Comparison of ENCODE assay signal across 8 cellular contexts in genomic region chr21:41777934-41778815, GRCh38. TPM values are rescaled to one million over a fixed set of nuclear protein-coding genes. Genes with fewer than 3 reads are reported as not detected.
DNase-seq lines count a peak whose midpoint lies in the region; ATAC-seq, FAIRE-seq and TF ChIP-seq lines count a peak whose summit lies in the region.

No MANE protein-coding gene starts in this region.

- no TSS peak for BruUV-seq in HCT116 (replicated peaks; lab: Mats Ljungman, UMichigan)

- H3K27ac ChIP-seq in HCT116 (ENCODE audit: low read depth, low read length), result no peak overlapping the region; the same call in 1 of the 2 replicates
- H3K27ac ChIP-seq in OCI-LY1 (ENCODE audit: low read depth, low read length, poor library complexity, severe bottlenecking), result no peak overlapping the region
- no peak overlapping the region for H3K27ac ChIP-seq in lung (ENCODE audit: low read depth in 1 of 2, low read length in 1 of 2)
- peak overlapping the region; percentile 72 for H3K27ac ChIP-seq in urinary bladder (ENCODE audit: low read depth)

- H3K4me2 ChIP-seq in HCT116 (ENCODE audit: low read length), result peak overlapping the region; percentile 72
- no peak overlapping the region for H3K4me2 ChIP-seq in OCI-LY1 (ENCODE audit: low read length)

- H3K9ac ChIP-seq in HCT116 (ENCODE audit: low read length) (peak overlapping the region; percentile 39; the same call in 1 of the 2 replicates), OCI-LY1 (ENCODE audit: low read length) (no peak overlapping the region)

- peaks cover 8% of the 10 kb centered on the region for H3K4me1 Mint-ChIP-seq in endothelial cell (ENCODE audit: unreplicated experiment)
- no peaks in the 10 kb centered on the region for H3K4me1 Mint-ChIP-seq in natural killer cell treated with Interleukin-12 subunit alpha and Interleukin-12 subunit beta and Interleukin-15 and Interleukin-18, amount 100 ng/mL, for 72 hours (ENCODE audit: low read depth in 2 of 2)
- peaks cover 7% of the 10 kb centered on the region for H3K4me1 Mint-ChIP-seq in activated T-cell treated with anti-CD3 and anti-CD28 coated beads, Interleukin-2, amount 50 U/mL, for 24 hours (ENCODE audit: low read depth)

- H3K79me2 ChIP-seq in HCT116 (ENCODE audit: insufficient read depth, low read length), result no peaks in the 10 kb centered on the region
- H3K79me2 ChIP-seq in OCI-LY1 (ENCODE audit: insufficient read depth, low read length), result no peaks in the 10 kb centered on the region

- H3K27ac Mint-ChIP-seq in endothelial cell (ENCODE audit: unreplicated experiment), result no peak overlapping the region
- no peak overlapping the region for H3K27ac Mint-ChIP-seq in natural killer cell treated with Interleukin-12 subunit alpha and Interleukin-12 subunit beta and Interleukin-15 and Interleukin-18, amount 100 ng/mL, for 72 hours
- no peak overlapping the region for H3K27ac Mint-ChIP-seq in activated T-cell treated with anti-CD3 and anti-CD28 coated beads, Interleukin-2, amount 50 U/mL, for 24 hours

- H3K27me3 ChIP-seq in HCT116 (ENCODE audit: insufficient read depth, low read length) (peaks cover 53% of the 10 kb centered on the region), OCI-LY1 (ENCODE audit: insufficient read depth, low read length) (no peaks in the 10 kb centered on the region), lung (ENCODE audit: control insufficient read depth, insufficient read depth) (no peaks in the 10 kb centered on the region)

- H3K4me3 Mint-ChIP-seq in endothelial cell (ENCODE audit: unreplicated experiment), result no peak overlapping the region
- H3K4me3 Mint-ChIP-seq in natural killer cell treated with Interleukin-12 subunit alpha and Interleukin-12 subunit beta and Interleukin-15 and Interleukin-18, amount 100 ng/mL, for 72 hours, result no peak overlapping the region
- H3K4me3 Mint-ChIP-seq in activated T-cell treated with anti-CD3 and anti-CD28 coated beads, Interleukin-2, amount 50 U/mL, for 24 hours, result no peak overlapping the region

- no peaks in the 10 kb centered on the region for H3F3A ChIP-seq in OCI-LY1 (ENCODE audit: insufficient read depth, low read length)

- H3K9me3 ChIP-seq in HCT116 (ENCODE audit: control insufficient read depth in 1 of 2, insufficient read depth in 1 of 2, low read depth in 1 of 2, low read length in 2 of 2), result no peaks in the 10 kb centered on the region
- no peaks in the 10 kb centered on the region for H3K9me3 ChIP-seq in OCI-LY1 (ENCODE audit: low read length)
- no peaks in the 10 kb centered on the region for H3K9me3 ChIP-seq in lung (ENCODE audit: control insufficient read depth in 2 of 2, insufficient read depth in 1 of 2, low read length in 1 of 2)

- peaks cover 4% of the 10 kb centered on the region for H3K27me3 Mint-ChIP-seq in endothelial cell (ENCODE audit: unreplicated experiment)
- peaks cover 40 to 63% of the 10 kb centered on the region in 2 donors for H3K27me3 Mint-ChIP-seq in natural killer cell treated with Interleukin-12 subunit alpha and Interleukin-12 subunit beta and Interleukin-15 and Interleukin-18, amount 100 ng/mL, for 72 hours
- H3K27me3 Mint-ChIP-seq in activated T-cell treated with anti-CD3 and anti-CD28 coated beads, Interleukin-2, amount 50 U/mL, for 24 hours, result peaks cover 83% of the 10 kb centered on the region

- TF ChIP-seq POLR2A in HCT116 (IDR thresholded peaks at IDR 0.05; ENCODE audit: borderline replicate concordance, extremely low read depth, insufficient read depth, insufficient read length), result no peak

- ATAC-seq in HCT116 (peak; percentile 92), lung (ENCODE audit: insufficient read depth, low FRiP score) (peak; percentile 82)
- no peak for ATAC-seq in natural killer cell treated with Interleukin-12 subunit alpha and Interleukin-12 subunit beta and Interleukin-15 and Interleukin-18, amount 100 ng/mL, for 72 hours

- peaks cover 4% of the 10 kb centered on the region for H3K36me3 Mint-ChIP-seq in endothelial cell (ENCODE audit: low read depth, unreplicated experiment)
- H3K36me3 Mint-ChIP-seq in natural killer cell treated with Interleukin-12 subunit alpha and Interleukin-12 subunit beta and Interleukin-15 and Interleukin-18, amount 100 ng/mL, for 72 hours, result no peaks in the 10 kb centered on the region
- no peaks in the 10 kb centered on the region for H3K36me3 Mint-ChIP-seq in activated T-cell treated with anti-CD3 and anti-CD28 coated beads, Interleukin-2, amount 50 U/mL, for 24 hours (ENCODE audit: low read depth)

- peak; percentile 84 for TF ChIP-seq RAD21 in HCT116 (IDR thresholded peaks at IDR 0.05; ENCODE audit: low read depth)

- RAD21 ChIA-PET in HCT116 (lab: Charles Lee; ENCODE audit: low non-redundant PET in 1 of 2, low total read pairs in 2 of 2, uncharacterized antibody in 2 of 2, unreplicated experiment in 2 of 2), result interaction anchor here (0.6 to 1.6 kb wide), 7 partner anchors 11 to 262 kb away, joined by 3 to 24 read pairs (median 4); partner anchors contain the start of gene RIPK4 (in 1 of the 2)

- DNase-seq in D721Med (ENCODE audit: insufficient read length, low spot score) (no peak), HCT116 (ENCODE audit: low read depth, low spot score) (peak; percentile 84), endothelial cell (ENCODE audit: low spot score) (peak; percentile 95), lung (ENCODE audit: low spot score) (peak; percentile 88)
- no peak for DNase-seq in natural killer cell treated with Interleukin-12 subunit alpha and Interleukin-12 subunit beta and Interleukin-15 and Interleukin-18, amount 100 ng/mL, for 72 hours (ENCODE audit: low spot score)
- no peak for DNase-seq in activated T-cell treated with anti-CD3 and anti-CD28 coated beads, Interleukin-2, amount 50 U/mL, for 24 hours

- CTCF ChIA-PET in HCT116 (lab: Charles Lee), result interaction anchor here (0.6 to 3.1 kb wide), 16 partner anchors 9 to 584 kb away, joined by 3 to 73 read pairs (median 4); partner anchors contain the start of gene RIPK4

- H3K4me1 ChIP-seq in HCT116 (ENCODE audit: control insufficient read depth in 1 of 2, insufficient read depth in 2 of 2, low read length in 2 of 2) (peaks cover 10 to 24% of the 10 kb centered on the region in 2 experiments), OCI-LY1 (ENCODE audit: insufficient read depth, low read length, severe bottlenecking) (no peaks in the 10 kb centered on the region), lung (ENCODE audit: control insufficient read depth in 2 of 2, insufficient read depth in 2 of 2, low read length in 2 of 2) (peaks cover 0 to 1% of the 10 kb centered on the region in 2 donors), urinary bladder (ENCODE audit: insufficient read depth) (no peaks in the 10 kb centered on the region)

- intact Hi-C loops in HCT116 (cut with micrococcal nuclease), result loop anchor here (1.0 to 5.0 kb wide), 3 partner anchors 116 to 496 kb away; no protein-coding TSS in a partner anchor

- H3K9me2 ChIP-seq in HCT116 (ENCODE audit: insufficient read depth), result no peaks in the 10 kb centered on the region
- no peaks in the 10 kb centered on the region for H3K9me2 ChIP-seq in OCI-LY1 (ENCODE audit: low read depth, low read length)

- peak overlapping the region; percentile 31 for H2AFZ ChIP-seq in HCT116 (ENCODE audit: low read depth, low read length, poor library complexity, severe bottlenecking)
- H2AFZ ChIP-seq in OCI-LY1 (ENCODE audit: low read length), result no peak overlapping the region

- 21 to 36% methylated on average over 42 to 45 of the region's 45 CpGs for WGBS in lung, 2 donors
- 19% methylated on average over 45 of the region's 45 CpGs for WGBS in urinary bladder

- no peaks in the 10 kb centered on the region for H3K9me3 Mint-ChIP-seq in endothelial cell (ENCODE audit: unreplicated experiment)
- H3K9me3 Mint-ChIP-seq in natural killer cell treated with Interleukin-12 subunit alpha and Interleukin-12 subunit beta and Interleukin-15 and Interleukin-18, amount 100 ng/mL, for 72 hours, result no peaks in the 10 kb centered on the region
- no peaks in the 10 kb centered on the region for H3K9me3 Mint-ChIP-seq in activated T-cell treated with anti-CD3 and anti-CD28 coated beads, Interleukin-2, amount 50 U/mL, for 24 hours

- H4K20me1 ChIP-seq in HCT116 (ENCODE audit: insufficient read depth), result no peaks in the 10 kb centered on the region
- H4K20me1 ChIP-seq in OCI-LY1 (ENCODE audit: insufficient read depth, low read length), result no peaks in the 10 kb centered on the region

- no peak for FAIRE-seq in D721Med (lab: Jason Lieb, UNC)

- POLR2A ChIA-PET in HCT116 (lab: Charles Lee), result interaction anchor here (0.6 to 1.6 kb wide), 4 partner anchors 10 to 161 kb away, joined by 4 read pairs; partner anchors contain the start of gene RIPK4

- H3K36me3 ChIP-seq in HCT116 (ENCODE audit: control insufficient read depth in 1 of 2, insufficient read depth in 2 of 2, low read length in 2 of 2) (no peaks in the 10 kb centered on the region), OCI-LY1 (ENCODE audit: insufficient read depth, low read length) (no peaks in the 10 kb centered on the region), lung (ENCODE audit: control insufficient read depth in 2 of 2, insufficient read depth in 2 of 2, low read length in 2 of 2) (no peaks in the 10 kb centered on the region), urinary bladder (ENCODE audit: insufficient read depth) (no peaks in the 10 kb centered on the region)

- H3K4me3 ChIP-seq in HCT116 (replicated peaks in 1 of 2; ENCODE audit: low read depth in 1 of 2, low read length in 2 of 2) (peak overlapping the region in 1 of 2 experiments; percentile 18; a peak in 1 of 4 replicates), OCI-LY1 (ENCODE audit: low read depth, low read length, poor library complexity, severe bottlenecking) (no peak overlapping the region), lung (no peak overlapping the region), urinary bladder (ENCODE audit: low read depth, low read length) (no peak overlapping the region)

- TF ChIP-seq CTCF in D721Med (IDR thresholded peaks at IDR 0.05; ENCODE audit: insufficient read depth, missing control alignments), result peak; percentile 69
- TF ChIP-seq CTCF in HCT116 (IDR thresholded peaks at IDR 0.05 in 2 of 3, conservative IDR thresholded peaks at IDR 0.05 in 1 of 3; ENCODE audit: borderline replicate concordance in 1 of 3, insufficient read depth in 1 of 3, low read depth in 2 of 3, low read length in 2 of 3), result peak; percentile 76 to 91 (median 86)
- TF ChIP-seq CTCF in OCI-LY1 (IDR thresholded peaks at IDR 0.05; ENCODE audit: low read length), result peak; percentile 37; the same call in 1 of the 2 replicates
- peak; percentile 80 for TF ChIP-seq CTCF in endothelial cell (IDR thresholded peaks at IDR 0.05; ENCODE audit: unreplicated experiment)
- TF ChIP-seq CTCF in lung (IDR thresholded peaks at IDR 0.05; ENCODE audit: control extremely low read depth, extremely low read depth), result peak; percentile 81

TF ChIP-seq in HCT116, 20 proteins besides CTCF, POLR2A, EP300 and RAD21 (continues in another document):
- TF ChIP-seq CBX3 (IDR thresholded peaks at IDR 0.05; ENCODE audit: low read depth) (peak; percentile 61; the same call in 1 of the 2 replicates), SIN3A (IDR thresholded peaks at IDR 0.05; ENCODE audit: low read depth) (no peak), SRF (IDR thresholded peaks at IDR 0.05; ENCODE audit: low read depth) (no peak)

RNA-seq across cellular contexts. Expression of gene RIPK4, which starts 11.3 kb away (rescaled TPM):
- 9.9 TPM for total RNA-seq in HCT116 (2021; ENCODE audit: unreplicated experiment)
- 8.2 and 11.1 TPM in 2 replicates for polyA plus RNA-seq in HCT116 (2012)
- total RNA-seq in endothelial cell (ENCODE audit: unreplicated experiment), result 9.6 TPM
- total RNA-seq in lung, result 10 to 100 TPM; 12.9 to 21.6 TPM
- polyA plus RNA-seq in lung, result 1 to 10 TPM; 5.0 to 5.3 TPM
- total RNA-seq in urinary bladder, result 8.8 TPM
- polyA plus RNA-seq in urinary bladder, result 2.7 TPM
- under 1 TPM in 1 of 2 donors, not detected in 1; 0.11 TPM for total RNA-seq in natural killer cell treated with Interleukin-12 subunit alpha and Interleukin-12 subunit beta and Interleukin-15 and Interleukin-18, amount 100 ng/mL, for 72 hours

Comparison
In these comparisons a context has a peak if more than half of its experiments do, and no peak if none do; other contexts are left out.
1. DNase-seq: peak in HCT116 (single experiment), endothelial cell (single experiment) and lung (single experiment); none in D721Med (single experiment), natural killer cell treated with Interleukin-12 subunit alpha and Interleukin-12 subunit beta and Interleukin-15 and Interleukin-18, amount 100 ng/mL, for 72 hours (single experiment) and activated T-cell treated with anti-CD3 and anti-CD28 coated beads, Interleukin-2, amount 50 U/mL, for 24 hours (single experiment).
2. ATAC-seq: peak in HCT116 (single experiment) and lung (single experiment); none in natural killer cell treated with Interleukin-12 subunit alpha and Interleukin-12 subunit beta and Interleukin-15 and Interleukin-18, amount 100 ng/mL, for 72 hours (0 of 2).
3. Peak in every context shown above with its lines, with median percentiles within 50 percentile points of each other: CTCF ChIP-seq.